ENCODE assay signal across 27 cellular contexts in genomic region chr1:235058695-235059094, GRCh38.
A peak's percentile ranks its signal among the peaks of the same experiment; 100 is the strongest.
DNase-seq lines count a peak whose midpoint lies in the region; ATAC-seq, FAIRE-seq and TF ChIP-seq lines count a peak whose summit lies in the region.
"Had no signal": no experiment of that assay in that cellular context is flagged by ENCODE, and none has a peak within 500 bp of the region (broad histone marks: within the 10 kb centered on the region; RNA-seq: fewer than 3 reads in every experiment).

No MANE protein-coding gene starts in this region.

- no peak for ATAC-seq in right lobe of liver
- ATAC-seq in thoracic aorta (ENCODE audit: insufficient number of reproducible peaks, low FRiP score, low read depth) = no peak
- no peak for ATAC-seq in GM18873 (IDR thresholded peaks at IDR 0.05; ENCODE audit: low FRiP score, unreplicated experiment)
- ATAC-seq in pancreas = no peak
- ATAC-seq: PC-3 had no signal

- peak overlapping the region; percentile 73 for H3K27ac Mint-ChIP-seq in MCF 10A (ENCODE audit: low read depth, unreplicated experiment)

- DNase-seq in MCF 10A (ENCODE audit: unreplicated experiment) (no peak), mammary epithelial cell (no peak), PC-9 (no peak), right lobe of liver (no peak), thoracic aorta (ENCODE audit: low spot score) (no peak), EL (no peak), pancreas (no peak)
- DNase-seq: C1 segment of cervical spinal cord; CD4-positive, alpha-beta memory T cell; COR-L47; GF-D8; Karpas-422; NCI-H1092 treated with DMSO at 0.1 percent for 48 hours; NCI-H1436; NCI-H187; NCI-H2171 treated with DMSO at 0.1 percent for 48 hours; NCI-H524; NCI-H82; NK-92 treated with Interleukin-12 subunit alpha and Interleukin-12 subunit beta, amount 100 ng/mL, for 24 hours; PC-3; Right ventricle myocardium superior; RPMI8226 had no signal

- no peaks in the 10 kb centered on the region for H3K9me2 ChIP-seq in PC-9 (ENCODE audit: insufficient read depth)

- intact Hi-C loops in MCF 10A (cut with micrococcal nuclease) (no loop called here), mammary epithelial cell (cut with micrococcal nuclease) (no loop called here), PC-9 (cut with micrococcal nuclease; ENCODE audit: unreplicated experiment) (no loop called here), right lobe of liver (cut with DNase I) (no loop called here), pancreas (cut with DNase I) (loop anchor here in 1 of 3 donors (10.0 kb wide), 1 partner anchor 54 kb away; no protein-coding TSS in a partner anchor)

- H4K20me1 ChIP-seq in mammary epithelial cell (ENCODE audit: insufficient read depth, low read length) (no peaks in the 10 kb centered on the region), PC-9 (ENCODE audit: insufficient read depth) (no peaks in the 10 kb centered on the region)

- H3F3A ChIP-seq in PC-9 (ENCODE audit: insufficient read depth, low read depth) = peaks cover 42% of the 10 kb centered on the region; the same call in 1 of the 2 replicates

- H3K4me1 ChIP-seq in mammary epithelial cell (ENCODE audit: insufficient read depth, low read length) (peaks cover 36% of the 10 kb centered on the region), PC-9 (replicated peaks; ENCODE audit: insufficient read depth) (peaks cover 49% of the 10 kb centered on the region), right lobe of liver (peaks cover 0 to 36% (median 15%) of the 10 kb centered on the region in 4 donors), thoracic aorta (ENCODE audit: control insufficient read depth in 1 of 2, low read depth in 2 of 2) (peaks cover 3 to 13% of the 10 kb centered on the region in 2 donors), pancreas (peaks cover 14 to 30% (median 21%) of the 10 kb centered on the region in 3 donors)

- POLR2A ChIA-PET in MCF 10A (lab: Yijun Ruan, JAX) (interaction anchor here (0.6 to 4.6 kb wide), 5 partner anchors 9 to 447 kb away, joined by 3 to 49 read pairs (median 4); no protein-coding TSS in a partner anchor), PC-9 (lab: Charles Lee; ENCODE audit: unreplicated experiment) (no interaction called here)

- H3K79me2 ChIP-seq in mammary epithelial cell (ENCODE audit: insufficient read depth, low read length) (no peaks in the 10 kb centered on the region), PC-9 (ENCODE audit: low read depth) (no peaks in the 10 kb centered on the region)

- no peak overlapping the region for H3K9ac ChIP-seq in mammary epithelial cell (ENCODE audit: insufficient read depth, low read length)

- H3K4me3 ChIP-seq in mammary epithelial cell (replicated peaks in 1 of 3; ENCODE audit: insufficient read depth in 1 of 3, low read depth in 2 of 3, low read length in 3 of 3) (no peak overlapping the region), PC-9 (no peak overlapping the region), right lobe of liver (no peak overlapping the region), thoracic aorta (no peak overlapping the region), pancreas (no peak overlapping the region)
- H3K4me3 ChIP-seq: SJSA1 had no signal

- no peak overlapping the region for H3K4me2 ChIP-seq in mammary epithelial cell (ENCODE audit: insufficient read depth, low read depth, low read length)
- H3K4me2 ChIP-seq in PC-9 = no peak overlapping the region

- H3K4me3 Mint-ChIP-seq in MCF 10A (ENCODE audit: unreplicated experiment) = no peak overlapping the region
- H3K4me3 Mint-ChIP-seq: CD4-positive, alpha-beta memory T cell had no signal

- H3K27me3 Mint-ChIP-seq in MCF 10A (ENCODE audit: insufficient read depth, unreplicated experiment) = no peaks in the 10 kb centered on the region
- H3K27me3 Mint-ChIP-seq: CD4-positive, alpha-beta memory T cell had no signal

- H3K27me3 ChIP-seq in mammary epithelial cell (ENCODE audit: insufficient read depth, low read length) (no peaks in the 10 kb centered on the region), PC-9 (ENCODE audit: insufficient read depth, low read depth) (no peaks in the 10 kb centered on the region), right lobe of liver (no peaks in the 10 kb centered on the region), thoracic aorta (replicated peaks; ENCODE audit: insufficient read depth) (no peaks in the 10 kb centered on the region), pancreas (no peaks in the 10 kb centered on the region)
- H3K27me3 ChIP-seq: SJSA1 had no signal

- no peaks in the 10 kb centered on the region for H3K36me3 ChIP-seq in mammary epithelial cell (ENCODE audit: insufficient read depth, low read length)
- H3K36me3 ChIP-seq in PC-9 (ENCODE audit: low read depth) = no peaks in the 10 kb centered on the region
- H3K36me3 ChIP-seq in right lobe of liver = no peaks in the 10 kb centered on the region
- H3K36me3 ChIP-seq in thoracic aorta = no peaks in the 10 kb centered on the region
- no peaks in the 10 kb centered on the region for H3K36me3 ChIP-seq in pancreas
- H3K36me3 ChIP-seq: SJSA1 had no signal

- H3K9me3 Mint-ChIP-seq in MCF 10A (ENCODE audit: unreplicated experiment) = peaks cover 4% of the 10 kb centered on the region
- H3K9me3 Mint-ChIP-seq: CD4-positive, alpha-beta memory T cell had no signal

- TF ChIP-seq CTCF in MCF 10A (IDR thresholded peaks at IDR 0.05; ENCODE audit: unreplicated experiment) = no peak
- TF ChIP-seq CTCF in mammary epithelial cell (conservative IDR thresholded peaks at IDR 0.05 in 1 of 2, IDR thresholded peaks at IDR 0.05 in 1 of 2; ENCODE audit: extremely low read depth in 1 of 2, insufficient read depth in 1 of 2, low read depth in 1 of 2, low read length in 2 of 2) = no peak
- no peak for TF ChIP-seq CTCF in PC-9 (conservative IDR thresholded peaks at IDR 0.05)
- TF ChIP-seq CTCF in right lobe of liver (IDR thresholded peaks at IDR 0.05) = no peak
- no peak for TF ChIP-seq CTCF in thoracic aorta (IDR thresholded peaks at IDR 0.05)
- no peak for TF ChIP-seq CTCF in pancreas (IDR thresholded peaks at IDR 0.05)

- peaks cover 38% of the 10 kb centered on the region for H3K4me1 Mint-ChIP-seq in MCF 10A (ENCODE audit: insufficient read depth, unreplicated experiment)

- H3K9me3 ChIP-seq in mammary epithelial cell (replicated peaks; ENCODE audit: insufficient read depth, low read length) = peaks cover 5% of the 10 kb centered on the region
- H3K9me3 ChIP-seq in PC-9 (ENCODE audit: insufficient read depth, low read depth) = no peaks in the 10 kb centered on the region
- H3K9me3 ChIP-seq in right lobe of liver = no peaks in the 10 kb centered on the region
- no peaks in the 10 kb centered on the region for H3K9me3 ChIP-seq in thoracic aorta
- no peaks in the 10 kb centered on the region for H3K9me3 ChIP-seq in pancreas
- H3K9me3 ChIP-seq: SJSA1 had no signal

- H2AFZ ChIP-seq in mammary epithelial cell (ENCODE audit: low read depth, low read length) (no peak overlapping the region), PC-9 (no peak overlapping the region)

- CTCF ChIA-PET in MCF 10A (lab: Yijun Ruan, JAX) (interaction anchor here (0.6 to 2.9 kb wide), 6 partner anchors 14 to 447 kb away, joined by 3 to 15 read pairs (median 3); no protein-coding TSS in a partner anchor), mammary epithelial cell (lab: Charles Lee; ENCODE audit: low non-redundant PET) (no interaction called here), PC-9 (lab: Charles Lee) (interaction anchor here (0.7 kb wide), 1 partner anchor 427 kb away, joined by 16 read pairs; no protein-coding TSS in a partner anchor)

- 0% methylated on average over 1 of the region's 1 CpG for WGBS in mammary epithelial cell (ENCODE audit: low coverage, missing lambda C conversion rate)
- WGBS in right lobe of liver (ENCODE audit: insufficient coverage, low coverage, low lambda C conversion rate, missing lambda C conversion rate) = 62% methylated on average over 1 of the region's 1 CpG
- 45 to 47% methylated on average over 1 of the region's 1 CpG for WGBS in pancreas, 2 donors

- no peaks in the 10 kb centered on the region for H3K36me3 Mint-ChIP-seq in MCF 10A (ENCODE audit: insufficient read depth, unreplicated experiment)
- H3K36me3 Mint-ChIP-seq: CD4-positive, alpha-beta memory T cell had no signal

- in situ Hi-C loops in mammary epithelial cell (cut with MboI; ENCODE audit: low sequenced_read_pairs in 2 of 2) = no loop called here

- TF ChIP-seq POLR2A in right lobe of liver (IDR thresholded peaks at IDR 0.05) = no peak

- H3K27ac ChIP-seq in mammary epithelial cell (ENCODE audit: insufficient read depth, low read depth, low read length) (no peak overlapping the region), PC-9 (peak overlapping the region; percentile 97), right lobe of liver (peak overlapping the region in 2 of 3 donors; percentile 67 to 90), thoracic aorta (peak overlapping the region; percentile 39 to 51), pancreas (no peak overlapping the region)
- H3K27ac ChIP-seq: HL-60, SJSA1 had no signal

- no peak for FAIRE-seq in pancreas (lab: Jason Lieb, UNC)
- FAIRE-seq: GM12892, H54 had no signal

- dilution Hi-C loops in mammary epithelial cell (cut with HindIII; ENCODE audit: low sequenced_read_pairs) = no loop called here

- no TSS peak for BruUV-seq in MCF 10A (replicated peaks; lab: Mats Ljungman, UMichigan)
- BruUV-seq in mammary epithelial cell (replicated peaks; lab: Mats Ljungman, UMichigan) = no TSS peak
- no TSS peak for BruUV-seq in PC-9 (replicated peaks; lab: Mats Ljungman, UMichigan)

Comparison
In these comparisons a context has a peak if more than half of its experiments do, and no peak if none do; other contexts are left out.
1. H3K27ac ChIP-seq: peak in PC-9 (single experiment), right lobe of liver (2 of 3) and thoracic aorta (2 of 2); none in mammary epithelial cell (single experiment) and pancreas (0 of 4).